ENCODE assay signal across 1 cellular context in genomic region chr7:37729160-37729559, GRCh38.
TF ChIP-seq lines count a peak whose summit lies in the region.

No MANE protein-coding gene starts in this region.

TF ChIP-seq in WTC11, 78 proteins besides CTCF, POLR2A, EP300 and RAD21 (continued from another document):
- TF ChIP-seq ZNF532 (CRISPR knock-in tag; IDR thresholded peaks at IDR 0.05; ENCODE audit: borderline replicate concordance) (no peak), FOXJ3 (CRISPR knock-in tag; IDR thresholded peaks at IDR 0.05; ENCODE audit: borderline replicate concordance) (no peak), ATF2 (CRISPR knock-in tag; IDR thresholded peaks at IDR 0.05; ENCODE audit: borderline replicate concordance, low read depth) (no peak), NR1H2 (CRISPR knock-in tag; IDR thresholded peaks at IDR 0.05) (no peak)
